8 cellular contexts compared by ENCODE assay signal in genomic region chr10:83991986-83992753, GRCh38.
DNase-seq lines count a peak whose midpoint lies in the region; ATAC-seq, FAIRE-seq and TF ChIP-seq lines count a peak whose summit lies in the region.

No MANE protein-coding gene starts in this region.

- H3K27ac ChIP-seq in breast epithelium (no peak overlapping the region), Panc1 (ENCODE audit: low read length) (no peak overlapping the region), kidney (ENCODE audit: low read depth in 2 of 2, low read length in 2 of 2) (no peak overlapping the region)

- TF ChIP-seq CTCF in MCF 10A (IDR thresholded peaks at IDR 0.05; ENCODE audit: unreplicated experiment) (peak; percentile 13), breast epithelium (IDR thresholded peaks at IDR 0.05) (no peak), Panc1 (IDR thresholded peaks at IDR 0.05) (peak; percentile 68), kidney (IDR thresholded peaks at IDR 0.05; ENCODE audit: borderline replicate concordance, extremely low read depth, insufficient read depth) (peak; percentile 54)

- intact Hi-C loops in MCF 10A (cut with micrococcal nuclease) (no loop called here), breast epithelium (cut with DNase I; ENCODE audit: low total_unique reads) (no loop called here), Panc1 (cut with micrococcal nuclease; ENCODE audit: unreplicated experiment) (no loop called here), kidney (cut with DNase I) (no loop called here)

- H3K27me3 ChIP-seq in breast epithelium, result no peaks in the 10 kb centered on the region
- peaks cover 3% of the 10 kb centered on the region; the same call in 1 of the 2 replicates for H3K27me3 ChIP-seq in Panc1 (ENCODE audit: control insufficient read depth, insufficient read depth, low read length)

- DNase-seq in MCF 10A (ENCODE audit: unreplicated experiment) (peak; percentile 67), breast epithelium (ENCODE audit: low spot score in 2 of 2) (no peak), Panc1 (ENCODE audit: low read depth, low spot score) (no peak), kidney (no peak), medulla oblongata (ENCODE audit: extremely low spot score) (no peak), epidermal melanocyte (ENCODE audit: insufficient read length, low spot score) (no peak)

- H3K27me3 Mint-ChIP-seq in MCF 10A (ENCODE audit: insufficient read depth, unreplicated experiment), result no peaks in the 10 kb centered on the region

- POLR2A ChIA-PET in MCF 10A (lab: Yijun Ruan, JAX), result no interaction called here
- POLR2A ChIA-PET in Panc1 (lab: Charles Lee), result no interaction called here

- no peak overlapping the region for H3K27ac Mint-ChIP-seq in MCF 10A (ENCODE audit: low read depth, unreplicated experiment)

- H3K36me3 Mint-ChIP-seq in MCF 10A (ENCODE audit: insufficient read depth, unreplicated experiment), result no peaks in the 10 kb centered on the region

- in situ Hi-C loops in Panc1 (cut with HindIII; ENCODE audit: low pct_unique_long_range_greater_than_20kb, low sequenced_read_pairs), result no loop called here

- no peak for TF ChIP-seq POLR2A in breast epithelium (IDR thresholded peaks at IDR 0.05)

- H3K4me3 ChIP-seq in breast epithelium (no peak overlapping the region), Panc1 (ENCODE audit: low read depth in 2 of 2, low read length in 2 of 2) (no peak overlapping the region), kidney (ENCODE audit: low read length in 2 of 2) (no peak overlapping the region)

- BruUV-seq in MCF 10A (replicated peaks; lab: Mats Ljungman, UMichigan), result no TSS peak
- no TSS peak for BruUV-seq in Panc1 (replicated peaks; lab: Mats Ljungman, UMichigan)

- CTCF ChIA-PET in MCF 10A (lab: Yijun Ruan, JAX), result interaction anchor here (0.6 to 1.0 kb wide), 7 partner anchors 8 to 964 kb away, joined by 3 to 5 read pairs (median 3); no protein-coding TSS in a partner anchor
- CTCF ChIA-PET in Panc1 (lab: Charles Lee), result no interaction called here

- H3K4me1 Mint-ChIP-seq in MCF 10A (ENCODE audit: insufficient read depth, unreplicated experiment), result no peaks in the 10 kb centered on the region

- H3K9ac ChIP-seq in kidney (ENCODE audit: low read length in 2 of 2), result no peak overlapping the region

- no peak overlapping the region for H3K4me3 Mint-ChIP-seq in MCF 10A (ENCODE audit: unreplicated experiment)

- peak; percentile 33 for ATAC-seq in HG03039 (IDR thresholded peaks at IDR 0.05; ENCODE audit: unreplicated experiment)
- peak; percentile 30; the same call in 1 of the 2 replicates for ATAC-seq in Panc1
- ATAC-seq in HG03025 (IDR thresholded peaks at IDR 0.05; ENCODE audit: low FRiP score, unreplicated experiment), result no peak

- H3K4me1 ChIP-seq in breast epithelium, result no peaks in the 10 kb centered on the region
- H3K4me1 ChIP-seq in Panc1 (ENCODE audit: control insufficient read depth, insufficient read depth, low read length), result no peaks in the 10 kb centered on the region
- no peaks in the 10 kb centered on the region for H3K4me1 ChIP-seq in kidney (ENCODE audit: control insufficient read depth in 1 of 2, insufficient read depth in 1 of 2, low read depth in 1 of 2, low read length in 2 of 2)

- H3K36me3 ChIP-seq in breast epithelium (no peaks in the 10 kb centered on the region), Panc1 (ENCODE audit: control insufficient read depth, insufficient read depth, low read length) (no peaks in the 10 kb centered on the region), kidney (ENCODE audit: control insufficient read depth in 1 of 2, insufficient read depth in 2 of 2, low read length in 2 of 2) (no peaks in the 10 kb centered on the region)

- no peaks in the 10 kb centered on the region for H3K9me3 ChIP-seq in breast epithelium
- H3K9me3 ChIP-seq in Panc1 (ENCODE audit: control insufficient read depth, insufficient read depth, low read depth, low read length), result no peaks in the 10 kb centered on the region
- H3K9me3 ChIP-seq in kidney (ENCODE audit: control insufficient read depth in 1 of 2, low read length in 2 of 2), result no peaks in the 10 kb centered on the region

- peaks cover 7% of the 10 kb centered on the region for H3K9me3 Mint-ChIP-seq in MCF 10A (ENCODE audit: unreplicated experiment)

- no peak for FAIRE-seq in kidney (lab: Jason Lieb, UNC)

Comparison
In these comparisons a context has a peak if more than half of its experiments do, and no peak if none do; other contexts are left out.
1. CTCF ChIP-seq: peak in MCF 10A (single experiment), Panc1 (single experiment) and kidney (single experiment); none in breast epithelium (0 of 3).